ENCODE assay signal across 1 cellular context in the genomic region with DNA sequence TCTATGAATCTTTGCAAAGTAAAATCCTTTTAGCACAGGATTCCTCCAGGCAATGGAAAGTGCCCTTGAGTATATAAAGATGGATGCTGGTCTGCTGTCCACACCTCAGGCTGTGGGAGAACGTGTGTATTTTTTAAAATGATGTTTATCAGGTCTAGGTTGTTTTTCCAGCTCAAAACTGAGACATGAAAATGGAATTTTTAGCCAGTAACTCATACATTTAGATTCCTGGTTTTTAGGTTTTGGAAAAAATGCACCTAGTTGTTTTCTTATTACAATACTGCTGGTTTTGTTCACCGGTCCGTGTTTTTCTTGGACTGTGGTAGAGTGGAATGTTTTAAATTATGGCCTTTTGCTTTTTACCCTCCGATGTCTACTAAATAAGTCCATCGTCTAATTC.
TF ChIP-seq lines count a peak whose summit lies in the region.

No MANE protein-coding gene starts in this region.

TF ChIP-seq in HepG2, 621 proteins besides CTCF, POLR2A, EP300 and RAD21 (continued from another document):
- TF ChIP-seq ARID3A (IDR thresholded peaks at IDR 0.05; ENCODE audit: low read depth, low read length), result no peak
- TF ChIP-seq, protein P1, sequence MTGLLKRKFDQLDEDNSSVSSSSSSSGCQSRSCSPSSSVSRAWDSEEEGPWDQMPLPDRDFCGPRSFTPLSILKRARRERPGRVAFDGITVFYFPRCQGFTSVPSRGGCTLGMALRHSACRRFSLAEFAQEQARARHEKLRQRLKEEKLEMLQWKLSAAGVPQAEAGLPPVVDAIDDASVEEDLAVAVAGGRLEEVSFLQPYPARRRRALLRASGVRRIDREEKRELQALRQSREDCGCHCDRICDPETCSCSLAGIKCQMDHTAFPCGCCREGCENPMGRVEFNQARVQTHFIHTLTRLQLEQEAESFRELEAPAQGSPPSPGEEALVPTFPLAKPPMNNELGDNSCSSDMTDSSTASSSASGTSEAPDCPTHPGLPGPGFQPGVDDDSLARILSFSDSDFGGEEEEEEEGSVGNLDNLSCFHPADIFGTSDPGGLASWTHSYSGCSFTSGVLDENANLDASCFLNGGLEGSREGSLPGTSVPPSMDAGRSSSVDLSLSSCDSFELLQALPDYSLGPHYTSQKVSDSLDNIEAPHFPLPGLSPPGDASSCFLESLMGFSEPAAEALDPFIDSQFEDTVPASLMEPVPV (CRISPR knock-in tag; IDR thresholded peaks at IDR 0.05), result no peak
- no peak for TF ChIP-seq PPARG (CRISPR knock-in tag; conservative IDR thresholded peaks at IDR 0.05)
- TF ChIP-seq ZNF724P (CRISPR knock-in tag; IDR thresholded peaks at IDR 0.05; ENCODE audit: borderline replicate concordance), result no peak
